ENCODE assay signal across 11 cellular contexts in genomic region chr1:236144033-236144432, GRCh38. TPM values are rescaled to one million over a fixed set of nuclear protein-coding genes. Genes with fewer than 3 reads are reported as not detected.
DNase-seq lines count a peak whose midpoint lies in the region; ATAC-seq, FAIRE-seq and TF ChIP-seq lines count a peak whose summit lies in the region.
"Had no signal": no experiment of that assay in that cellular context is flagged by ENCODE, and none has a peak within 500 bp of the region (broad histone marks: within the 10 kb centered on the region; RNA-seq: fewer than 3 reads in every experiment).

No MANE protein-coding gene starts in this region.

- intact Hi-C loops in natural killer cell (cut with micrococcal nuclease) = loop anchor here (5.0 kb wide), 1 partner anchor 138 kb away; the partner anchor contains the start of gene ERO1B
- intact Hi-C loops in ascending aorta (cut with DNase I) = no loop called here

- H3K4me3 ChIP-seq in BLaER1 (peak overlapping the region; percentile 83), HUES6 (ENCODE audit: low read depth, low read length) (peak overlapping the region; percentile 78), coronary artery (peak overlapping the region; percentile 90), ascending aorta (peak overlapping the region in 1 of 2 donors; percentile 99)

- H3K9me3 Mint-ChIP-seq in natural killer cell = no peaks in the 10 kb centered on the region

- H3K27me3 ChIP-seq in BLaER1 (peaks cover 23% of the 10 kb centered on the region), HUES6 (ENCODE audit: control insufficient read depth, insufficient read depth, low read length) (peaks cover 52% of the 10 kb centered on the region), ascending aorta (no peaks in the 10 kb centered on the region)
- H3K27me3 ChIP-seq: adrenal gland had no signal

- H3K4me1 ChIP-seq in BLaER1 = peaks cover 41% of the 10 kb centered on the region
- H3K4me1 ChIP-seq in HUES6 (ENCODE audit: control insufficient read depth, insufficient read depth, low read length) = peaks cover 20% of the 10 kb centered on the region
- peaks cover 0 to 12% of the 10 kb centered on the region in 2 donors for H3K4me1 ChIP-seq in ascending aorta

- no peak overlapping the region for H3K27ac Mint-ChIP-seq in natural killer cell

- H3K27ac ChIP-seq in BLaER1 (no peak overlapping the region), HUES6 (ENCODE audit: low read depth, low read length) (no peak overlapping the region), coronary artery (no peak overlapping the region), ascending aorta (no peak overlapping the region)
- H3K27ac ChIP-seq: KMS-11 had no signal

- H3K9me3 ChIP-seq in BLaER1 = no peaks in the 10 kb centered on the region
- no peaks in the 10 kb centered on the region for H3K9me3 ChIP-seq in HUES6 (ENCODE audit: control insufficient read depth, insufficient read depth, low read depth, low read length)
- H3K9me3 ChIP-seq in ascending aorta = no peaks in the 10 kb centered on the region
- H3K9me3 ChIP-seq: adrenal gland had no signal

- H3K36me3 ChIP-seq in BLaER1 = no peaks in the 10 kb centered on the region; the same call in 1 of the 2 replicates
- H3K36me3 ChIP-seq in HUES6 (ENCODE audit: control insufficient read depth, insufficient read depth, low read length) = no peaks in the 10 kb centered on the region
- H3K36me3 ChIP-seq in ascending aorta = no peaks in the 10 kb centered on the region
- H3K36me3 ChIP-seq: adrenal gland had no signal

- H3K4me3 Mint-ChIP-seq in natural killer cell = peak overlapping the region; percentile 95

- peaks cover 42 to 77% of the 10 kb centered on the region in 2 donors for H3K4me1 Mint-ChIP-seq in natural killer cell

- TF ChIP-seq CTCF in coronary artery (IDR thresholded peaks at IDR 0.05) (no peak), natural killer cell (IDR thresholded peaks at IDR 0.05) (no peak), ascending aorta (IDR thresholded peaks at IDR 0.05) (no peak)

- H3K9ac ChIP-seq in BLaER1 = no peak overlapping the region
- H3K9ac ChIP-seq in HUES6 (ENCODE audit: low read length) = no peak overlapping the region
- H3K9ac ChIP-seq: KMS-11 had no signal

- peak overlapping the region; percentile 99 for H3K4me2 ChIP-seq in BLaER1
- H3K4me2 ChIP-seq: KMS-11 had no signal

- peaks cover 20 to 22% of the 10 kb centered on the region in 2 donors for H3K27me3 Mint-ChIP-seq in natural killer cell (ENCODE audit: low read depth in 2 of 2)

- H3K36me3 Mint-ChIP-seq in natural killer cell = no peaks in the 10 kb centered on the region

- ATAC-seq in natural killer cell = no peak

- FAIRE-seq in RCC 7860 (lab: Jason Lieb, UNC) = no peak
- FAIRE-seq: islet of Langerhans had no signal

- no peak for DNase-seq in coronary artery (ENCODE audit: low spot score)
- no peak for DNase-seq in natural killer cell
- DNase-seq in D341Med (ENCODE audit: low spot score) = no peak
- no peak for DNase-seq in ascending aorta (ENCODE audit: low spot score in 2 of 2)
- no peak for DNase-seq in RCC 7860 (ENCODE audit: low spot score)
- DNase-seq in ecto neural progenitor cell (ENCODE audit: low spot score) = no peak
- DNase-seq: adrenal gland had no signal

- peaks cover 62% of the 10 kb centered on the region for H4K20me1 ChIP-seq in BLaER1

RNA-seq across cellular contexts. Expression of gene GPR137B, which starts 1.7 kb away (rescaled TPM):
- total RNA-seq in natural killer cell = 10 to 100 TPM; 13.3 to 13.8 (median 13.5) TPM
- total RNA-seq in ascending aorta = 22.5 TPM
